13 cellular contexts compared by ENCODE assay signal in genomic region chr9:79577969-79578723, GRCh38. TPM values are rescaled to one million over a fixed set of nuclear protein-coding genes. Genes with fewer than 3 reads are reported as not detected.
DNase-seq lines count a peak whose midpoint lies in the region; ATAC-seq and TF ChIP-seq lines count a peak whose summit lies in the region.
"Had no signal": no experiment of that assay in that cellular context is flagged by ENCODE, and none has a peak within 500 bp of the region (broad histone marks: within the 10 kb centered on the region; RNA-seq: fewer than 3 reads in every experiment).

No MANE protein-coding gene starts in this region.

- H3K27ac ChIP-seq in HL-60 (replicated peaks): peak overlapping the region; percentile 30; the same call in 1 of the 2 replicates
- H3K27ac ChIP-seq in A673 (ENCODE audit: low read depth, low read length, poor library complexity, severe bottlenecking): no peak overlapping the region
- H3K27ac ChIP-seq in thyroid gland: no peak overlapping the region

- H3K27ac Mint-ChIP-seq in neural crest cell (ENCODE audit: unreplicated experiment): no peak overlapping the region

- H3K27me3 Mint-ChIP-seq in neural crest cell (ENCODE audit: low read depth): peaks cover 6% of the 10 kb centered on the region

- peaks cover 77% of the 10 kb centered on the region for H3K4me1 Mint-ChIP-seq in neural crest cell

- H3K4me1 ChIP-seq in A673 (ENCODE audit: insufficient read depth, low read length, poor library complexity, severe bottlenecking) (peaks cover 23% of the 10 kb centered on the region), thyroid gland (peaks cover 0 to 8% of the 10 kb centered on the region in 2 donors)

- no peaks in the 10 kb centered on the region; the same call in 1 of the 2 replicates for H3K36me3 ChIP-seq in BJ (ENCODE audit: control insufficient read depth, insufficient read depth, low read length)
- H3K36me3 ChIP-seq in A673 (ENCODE audit: insufficient read depth, low read length, poor library complexity, severe bottlenecking): no peaks in the 10 kb centered on the region
- no peaks in the 10 kb centered on the region for H3K36me3 ChIP-seq in thyroid gland

- no peak for DNase-seq in BJ (ENCODE audit: low read depth)
- peak in 1 of 2 experiments; percentile 20 for DNase-seq in HL-60 (ENCODE audit: low read depth in 1 of 2, low spot score in 1 of 2)
- peak; percentile 8 to 44 for DNase-seq in cardiac fibroblast (ENCODE audit: low read depth in 2 of 2)
- no peak for DNase-seq in neural crest cell (ENCODE audit: low read depth, low spot score)
- no peak for DNase-seq in A673 (ENCODE audit: low spot score)
- no peak for DNase-seq in DMS 273 (lab: John Stamatoyannopoulos, UW; ENCODE audit: unreplicated experiment)
- no peak for DNase-seq in thyroid gland
- DNase-seq: activated CD4-positive, alpha-beta T cell treated with anti-CD3 and anti-CD28 coated beads, Interleukin-2, amount 50 U/mL, for 48 hours; DMS79; mucosa of descending colon; NCI-H187 had no signal

- ATAC-seq in GM21619 (IDR thresholded peaks at IDR 0.05; ENCODE audit: unreplicated experiment): no peak
- ATAC-seq: HCT116, mucosa of descending colon had no signal

- H3K9me3 ChIP-seq in A673 (ENCODE audit: low read depth, low read length, poor library complexity, severe bottlenecking): no peaks in the 10 kb centered on the region
- H3K9me3 ChIP-seq in thyroid gland: no peaks in the 10 kb centered on the region
- H3K9me3 ChIP-seq: mucosa of descending colon had no signal

- no TSS peak for BruUV-seq in A673 (replicated peaks; lab: Mats Ljungman, UMichigan)

- intact Hi-C loops in A673 (cut with micrococcal nuclease; ENCODE audit: unreplicated experiment): loop anchor here (10.0 kb wide), 1 partner anchor 327 kb away; no protein-coding TSS in a partner anchor
- intact Hi-C loops in thyroid gland (cut with DNase I): no loop called here

- POLR2A ChIA-PET in BJ (lab: Charles Lee): interaction anchor here (0.7 kb wide), 1 partner anchor 33 kb away, joined by 4 read pairs; no protein-coding TSS in a partner anchor
- POLR2A ChIA-PET in A673 (lab: Charles Lee; ENCODE audit: low non-redundant PET): no interaction called here

- no peak for TF ChIP-seq POLR2A in thyroid gland (IDR thresholded peaks at IDR 0.05)

- no peaks in the 10 kb centered on the region for H3K27me3 ChIP-seq in BJ (ENCODE audit: control insufficient read depth, insufficient read depth, low read length)
- no peaks in the 10 kb centered on the region for H3K27me3 ChIP-seq in HL-60 (ENCODE audit: insufficient read depth, poor library complexity, severe bottlenecking)
- H3K27me3 ChIP-seq in A673 (replicated peaks; ENCODE audit: insufficient read depth, low read depth, low read length, poor library complexity): no peaks in the 10 kb centered on the region
- no peaks in the 10 kb centered on the region for H3K27me3 ChIP-seq in thyroid gland

- WGBS in thyroid gland, 2 donors: 65 to 80% methylated on average over 8 of the region's 8 CpGs

- peaks cover 8% of the 10 kb centered on the region for H3K36me3 Mint-ChIP-seq in neural crest cell (ENCODE audit: low read depth)

- H3K4me3 Mint-ChIP-seq in neural crest cell: peak overlapping the region; percentile 62

- no peaks in the 10 kb centered on the region for H3K9me3 Mint-ChIP-seq in neural crest cell

- no peak for TF ChIP-seq CTCF in BJ (IDR thresholded peaks at IDR 0.05; ENCODE audit: insufficient read depth, low read depth, low read length)
- no peak for TF ChIP-seq CTCF in HL-60 (IDR thresholded peaks at IDR 0.05; ENCODE audit: insufficient read depth, low read length)
- no peak for TF ChIP-seq CTCF in cardiac fibroblast (IDR thresholded peaks at IDR 0.05; ENCODE audit: low read depth, low read length)
- TF ChIP-seq CTCF in neural crest cell (conservative IDR thresholded peaks at IDR 0.05): no peak
- TF ChIP-seq CTCF in A673 (conservative IDR thresholded peaks at IDR 0.05; ENCODE audit: low read depth, low read length): no peak
- TF ChIP-seq CTCF in thyroid gland (IDR thresholded peaks at IDR 0.05): no peak

- H3K4me3 ChIP-seq in BJ (ENCODE audit: low read depth, low read length) (peak overlapping the region; percentile 87), HL-60 (replicated peaks; ENCODE audit: insufficient read depth, low read length) (no peak overlapping the region), cardiac fibroblast (replicated peaks in 1 of 2; ENCODE audit: low read depth in 2 of 2, low read length in 2 of 2) (no peak overlapping the region), A673 (ENCODE audit: low read depth, low read length, poor library complexity, severe bottlenecking) (no peak overlapping the region), thyroid gland (replicated peaks in 1 of 3) (no peak overlapping the region)
- H3K4me3 ChIP-seq: mucosa of descending colon had no signal

- CTCF ChIA-PET in BJ (lab: Yijun Ruan, JAX) (interaction anchor here (0.7 kb wide), 1 partner anchor 24 kb away, joined by 3 read pairs; no protein-coding TSS in a partner anchor), A673 (lab: Charles Lee) (no interaction called here)

RNA-seq across cellular contexts. Expression of gene TLE4, which starts 6.4 kb away (rescaled TPM):
- 152 and 154 TPM in 2 replicates for polyA plus RNA-seq in BJ (2011; rRNA removed)
- polyA minus RNA-seq in BJ (2011; rRNA and poly(A)+ RNA removed): 262 and 397 TPM in 2 replicates
- total RNA-seq in neural crest cell: 83.4 and 85.8 TPM in 2 replicates
- total RNA-seq in A673 (2021): 21.3 and 24.3 TPM in 2 replicates
- total RNA-seq in thyroid gland: 10 to 100 TPM; 40.3 to 64.2 (median 52.8) TPM

Comparison
In these comparisons a context has a peak if more than half of its experiments do, and no peak if none do; other contexts are left out.
1. DNase-seq: peak in cardiac fibroblast (2 of 2); none in BJ (single experiment), neural crest cell (single experiment), A673 (single experiment), DMS 273 (single experiment) and thyroid gland (0 of 2).